In genomic region chr1:33036526-33037503, GRCh38 we compare ENCODE assay signal across 8 cellular contexts. TPM values are rescaled to one million over a fixed set of nuclear protein-coding genes. Genes with fewer than 3 reads are reported as not detected.
DNase-seq lines count a peak whose midpoint lies in the region; ATAC-seq and TF ChIP-seq lines count a peak whose summit lies in the region.

Gene AK2 (minus strand): TSS chr1:33036883. CDS start chr1:33036828, 55 bp downstream.

- peaks cover 41% of the 10 kb centered on the region for H3K4me1 Mint-ChIP-seq in activated CD4-positive, alpha-beta T cell treated with anti-CD3 and anti-CD28 coated beads for 36 hours

- peak within 1 kb of the TSS; percentile 87 for H3K27ac Mint-ChIP-seq in activated CD4-positive, alpha-beta T cell treated with anti-CD3 and anti-CD28 coated beads for 36 hours

- POLR2A ChIA-PET in activated CD4-positive, alpha-beta T cell treated with anti-CD3 and anti-CD28 coated beads for 36 hours (lab: Charles Lee): no interaction called here

- H3K27me3 Mint-ChIP-seq in activated CD4-positive, alpha-beta T cell treated with anti-CD3 and anti-CD28 coated beads for 36 hours: no peaks in the 10 kb centered on the region

- peaks cover 3% of the 10 kb centered on the region for H3K9me3 Mint-ChIP-seq in activated CD4-positive, alpha-beta T cell treated with anti-CD3 and anti-CD28 coated beads for 36 hours (ENCODE audit: low read depth)

- TF ChIP-seq CTCF in choroid plexus epithelial cell (conservative IDR thresholded peaks at IDR 0.05; ENCODE audit: low read depth, low read length) (no peak), kidney epithelial cell (IDR thresholded peaks at IDR 0.05; ENCODE audit: insufficient read depth, low read length, poor library complexity, severe bottlenecking) (no peak)

- no peaks in the 10 kb centered on the region for H3K36me3 ChIP-seq in kidney epithelial cell (ENCODE audit: control insufficient read depth, insufficient read depth, low read length)

- H3K27me3 ChIP-seq in kidney epithelial cell (ENCODE audit: control insufficient read depth, insufficient read depth, low read length): no peaks in the 10 kb centered on the region

- intact Hi-C loops in activated CD4-positive, alpha-beta T cell treated with anti-CD3 and anti-CD28 coated beads for 36 hours (cut with DNase I, micrococcal nuclease): loop anchor here (1.0 to 2.0 kb wide), 7 partner anchors 44 to 435 kb away; partner anchors contain the start of genes AZIN2 (in 2 of the 2), RNF19B (in 2 of the 2), RBBP4 (in 1 of the 2) and S100PBP (in 1 of the 2)

- DNase-seq in Ammon's horn (ENCODE audit: low spot score): peak; percentile 100
- peak; percentile 95 for DNase-seq in GM19238 (ENCODE audit: insufficient read length, low spot score)
- peak; percentile 95 to 97 for DNase-seq in NCI-H524 (lab: John Stamatoyannopoulos, UW)
- DNase-seq in activated CD4-positive, alpha-beta T cell treated with anti-CD3 and anti-CD28 coated beads for 36 hours: peak; percentile 96
- peak; percentile 98 for DNase-seq in choroid plexus epithelial cell (ENCODE audit: low read depth)
- peak; percentile 92 for DNase-seq in kidney epithelial cell (ENCODE audit: low read depth)
- peak; percentile 90 to 92 for DNase-seq in stimulated activated CD4-positive, alpha-beta T cell treated with anti-CD3 and anti-CD28 coated beads, Interleukin-15, amount 100 ng/mL, for 48 hours (ENCODE audit: low read depth in 2 of 2)

- H3K36me3 Mint-ChIP-seq in activated CD4-positive, alpha-beta T cell treated with anti-CD3 and anti-CD28 coated beads for 36 hours (ENCODE audit: low read depth): peaks cover 33% of the 10 kb centered on the region

- CTCF ChIA-PET in activated CD4-positive, alpha-beta T cell treated with anti-CD3 and anti-CD28 coated beads for 36 hours (lab: Charles Lee): no interaction called here

- H3K4me3 Mint-ChIP-seq in activated CD4-positive, alpha-beta T cell treated with anti-CD3 and anti-CD28 coated beads for 36 hours: peak within 1 kb of the TSS; percentile 96

- peak; percentile 99 for ATAC-seq in HG03442 (IDR thresholded peaks at IDR 0.05; ENCODE audit: unreplicated experiment)
- ATAC-seq in activated CD4-positive, alpha-beta T cell treated with anti-CD3 and anti-CD28 coated beads for 36 hours: peak; percentile 100

- H3K4me3 ChIP-seq in choroid plexus epithelial cell (ENCODE audit: low read depth, low read length): peak within 1 kb of the TSS; percentile 90
- H3K4me3 ChIP-seq in kidney epithelial cell (ENCODE audit: low read depth, low read length): peak within 1 kb of the TSS; percentile 94

RNA-seq across cellular contexts. Expression of gene AK2, which starts in this region (rescaled TPM):
- total RNA-seq in activated CD4-positive, alpha-beta T cell treated with anti-CD3 and anti-CD28 coated beads for 36 hours: 100 to 1,000 TPM; 386 to 464 TPM
- total RNA-seq in kidney epithelial cell: 156 and 161 TPM in 2 replicates

Comparison
In these comparisons a context has a peak if more than half of its experiments do, and no peak if none do; other contexts are left out.
1. Peak in every context shown above with its lines: DNase-seq, ATAC-seq and H3K4me3 ChIP-seq.